ENCODE assay signal across 24 cellular contexts in the genomic region with DNA sequence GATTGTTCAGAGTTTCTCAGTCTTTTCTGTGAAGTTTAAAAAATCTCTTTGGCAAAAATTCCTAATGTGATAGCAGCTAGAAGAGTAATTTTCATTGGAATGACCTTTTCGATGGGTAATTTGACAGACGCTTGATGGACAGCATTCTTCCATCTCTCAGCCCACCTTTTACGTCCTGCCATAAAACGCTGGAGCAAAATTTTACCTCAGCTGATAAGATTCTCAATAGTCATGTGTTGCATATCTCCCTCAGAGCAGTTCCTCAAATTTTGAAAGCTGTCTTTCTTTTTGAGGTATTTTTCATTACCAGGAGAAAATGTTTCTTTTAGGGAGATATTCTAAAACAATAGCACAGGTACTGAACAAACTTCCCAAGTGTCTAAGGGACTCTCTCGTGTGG.
"Had no signal": no experiment of that assay in that cellular context is flagged by ENCODE, and none has a peak within 500 bp of the region (broad histone marks: within the 10 kb centered on the region; RNA-seq: fewer than 3 reads in every experiment).

No MANE protein-coding gene starts in this region.

- ATAC-seq: psoas muscle; right cardiac atrium; right lobe of liver; stimulated activated effector memory CD8-positive, alpha-beta T cell treated with anti-CD3 and anti-CD28 coated beads, Interleukin-12 subunit alpha, Interleukin-12 subunit beta, amount 100 ng/mL, for 72 hours; stimulated activated naive B cell treated with anti-CD40 and anti-IgM and Interleukin-4, amounts not matched to agents 10 μg/mL and 1 μg/mL and 100 μg/mL, for 72 hours had no signal

- H3K4me3 ChIP-seq: neural progenitor cell, ovary, psoas muscle, right lobe of liver, sigmoid colon, stomach, thoracic aorta, thyroid gland, tibial nerve, upper lobe of left lung, vagina had no signal

- H3K9me3 ChIP-seq: ovary, psoas muscle, right lobe of liver, sigmoid colon, stomach, thoracic aorta, thyroid gland, tibial nerve, upper lobe of left lung, vagina had no signal

- DNase-seq: occipital lobe; ovary; posterior cingulate gyrus; psoas muscle; right cardiac atrium; right lobe of liver; sigmoid colon; small intestine; stimulated activated CD4-positive, alpha-beta T cell treated with anti-CD3 and anti-CD28 coated beads, Interleukin-15, amount 100 ng/mL, for 24 hours; stimulated activated CD4-positive, alpha-beta T cell treated with anti-CD3 and anti-CD28 coated beads, Interleukin-2, amount 100 ng/mL, for 24 hours; stimulated activated CD4-positive, alpha-beta T cell treated with anti-CD3 and anti-CD28 coated beads, Interleukin-2, amount 100 ng/mL, for 48 hours; stimulated activated CD4-positive, alpha-beta T cell treated with anti-CD3 and anti-CD28 coated beads, Interleukin-4, amount 100 ng/mL, for 24 hours; stimulated activated naive B cell treated with anti-CD40 and anti-IgM and Interleukin-4, amounts not matched to agents 10 μg/mL and 1 μg/mL and 100 μg/mL, for 72 hours; stimulated activated naive CD4-positive, alpha-beta T cell treated with Interleukin-2 at 50 U/mL for 16 hours; stomach; thyroid gland; trophoblast cell; upper lobe of left lung had no signal

- H3K27ac ChIP-seq: neural progenitor cell, ovary, parathyroid adenoma, psoas muscle, right lobe of liver, sigmoid colon, stomach, thoracic aorta, thyroid gland, tibial nerve, upper lobe of left lung, vagina had no signal

- H3K36me3 ChIP-seq: neural progenitor cell, ovary, right lobe of liver, sigmoid colon, stomach, thoracic aorta, thyroid gland, tibial nerve, upper lobe of left lung, vagina had no signal

- H3K27me3 ChIP-seq: neural progenitor cell, ovary, right lobe of liver, sigmoid colon, stomach, thyroid gland, tibial nerve, upper lobe of left lung, vagina had no signal
